Comparison of ENCODE assay signal across 8 cellular contexts in the genomic region with DNA sequence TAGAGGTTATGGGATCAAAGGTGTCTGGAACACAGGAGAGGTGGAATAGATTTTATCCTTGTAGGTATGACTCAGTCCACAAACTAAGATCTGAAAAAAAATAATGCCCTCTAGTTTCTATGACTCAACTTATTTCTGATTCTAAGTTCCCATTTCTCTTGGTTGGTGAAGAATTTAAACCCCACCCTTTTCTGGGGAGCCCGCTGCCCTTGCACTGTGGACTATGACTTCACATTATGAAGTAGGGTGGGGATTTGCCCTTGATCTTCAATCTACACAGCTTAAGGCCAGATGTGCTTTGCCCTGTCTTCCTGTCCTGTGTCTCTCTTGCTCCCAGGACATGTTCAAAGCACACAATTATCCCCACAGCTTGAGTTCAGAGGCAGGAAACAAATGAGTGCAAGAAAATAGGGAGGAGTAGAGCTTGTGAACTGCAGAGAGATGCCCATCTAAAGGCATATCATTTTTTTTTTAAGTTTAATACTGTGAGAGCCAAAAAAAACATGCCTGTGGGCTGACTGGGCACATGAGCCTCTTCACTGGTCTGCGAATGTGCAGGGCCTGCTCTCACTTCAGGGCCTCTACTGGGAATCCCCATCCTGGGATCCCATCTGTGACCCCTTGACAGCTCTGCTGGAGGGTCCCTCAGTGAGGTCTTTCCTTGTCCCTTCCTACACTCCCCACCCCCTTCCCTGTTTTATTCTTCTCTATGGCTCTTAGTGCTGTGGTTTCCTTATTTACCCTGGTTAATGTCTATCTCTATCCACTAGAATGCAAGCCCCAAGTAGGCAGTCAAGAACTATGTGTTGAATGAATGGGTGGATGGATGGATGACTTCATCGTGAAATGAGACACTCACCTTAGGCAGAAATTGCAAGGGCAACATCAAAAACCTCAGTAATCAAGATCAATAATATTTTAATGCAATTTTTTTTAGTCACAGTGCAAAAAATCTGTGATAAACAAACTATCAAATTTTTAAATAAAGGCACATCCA.
DNase-seq lines count a peak whose midpoint lies in the region; ATAC-seq and TF ChIP-seq lines count a peak whose summit lies in the region.

No MANE protein-coding gene starts in this region.

- CTCF ChIA-PET in T-cell (lab: Charles Lee) = interaction anchor here (0.5 to 0.8 kb wide), 3 partner anchors 65 to 365 kb away, joined by 3 to 4 read pairs (median 3); no protein-coding TSS in a partner anchor

- TF ChIP-seq CTCF in esophagus squamous epithelium (IDR thresholded peaks at IDR 0.05) (no peak), GM13976 (IDR thresholded peaks at IDR 0.05; ENCODE audit: borderline replicate concordance, control extremely low read depth, extremely low read depth, insufficient read depth, missing control alignments) (no peak), nephron progenitor cell (IDR thresholded peaks at IDR 0.05) (no peak), adrenal gland (IDR thresholded peaks at IDR 0.05) (no peak)

- no peak overlapping the region for H3K4me3 Mint-ChIP-seq in T-cell
- peak overlapping the region; percentile 19 for H3K4me3 Mint-ChIP-seq in stimulated activated naive CD8-positive, alpha-beta T cell treated with anti-CD3 and anti-CD28 coated beads, Interleukin-15, Interleukin-2, amounts not matched to agents 100 ng/mL and 50 ng/mL, for 24 hours
- no peak overlapping the region for H3K4me3 Mint-ChIP-seq in nephron progenitor cell

- H3K4me1 Mint-ChIP-seq in T-cell = peaks cover 44 to 72% (median 69%) of the 10 kb centered on the region in 3 donors
- H3K4me1 Mint-ChIP-seq in stimulated activated naive CD8-positive, alpha-beta T cell treated with anti-CD3 and anti-CD28 coated beads, Interleukin-15, Interleukin-2, amounts not matched to agents 100 ng/mL and 50 ng/mL, for 24 hours (ENCODE audit: low read depth) = peaks cover 73% of the 10 kb centered on the region
- peaks cover 4% of the 10 kb centered on the region for H3K4me1 Mint-ChIP-seq in nephron progenitor cell

- H3K9me3 Mint-ChIP-seq in T-cell (peaks cover 0 to 5% (median 0%) of the 10 kb centered on the region in 3 donors), nephron progenitor cell (peaks cover 10% of the 10 kb centered on the region)
- no peaks in the 10 kb centered on the region for H3K9me3 Mint-ChIP-seq in stimulated activated naive CD8-positive, alpha-beta T cell treated with anti-CD3 and anti-CD28 coated beads, Interleukin-15, Interleukin-2, amounts not matched to agents 100 ng/mL and 50 ng/mL, for 24 hours

- H3K4me1 ChIP-seq in esophagus squamous epithelium (peaks cover 21 to 54% (median 29%) of the 10 kb centered on the region in 3 donors), adrenal gland (replicated peaks in 1 of 2) (peaks cover 3 to 11% of the 10 kb centered on the region in 2 donors)

- TF ChIP-seq POLR2A in esophagus squamous epithelium (IDR thresholded peaks at IDR 0.05) (no peak), adrenal gland (IDR thresholded peaks at IDR 0.05) (no peak)

- peak overlapping the region; percentile 63 to 75 (median 71) for H3K27ac ChIP-seq in esophagus squamous epithelium
- peak overlapping the region in 1 of 5 donors; percentile 44 for H3K27ac ChIP-seq in adrenal gland

- intact Hi-C loops in esophagus squamous epithelium (cut with DNase I) = no loop called here
- intact Hi-C loops in adrenal gland (cut with DNase I) = no loop called here

- POLR2A ChIA-PET in T-cell (lab: Charles Lee) = interaction anchor here in 1 of 2 donors (0.6 kb wide), 1 partner anchor 136 kb away, joined by 3 read pairs; no protein-coding TSS in a partner anchor

- ATAC-seq in GM18861 (IDR thresholded peaks at IDR 0.05; ENCODE audit: unreplicated experiment) (peak; percentile 40), HG03097 (IDR thresholded peaks at IDR 0.05; ENCODE audit: low FRiP score, unreplicated experiment) (peak; percentile 46), T-cell (replicated peaks in 1 of 4) (no peak)

- no peak overlapping the region for H3K4me3 ChIP-seq in esophagus squamous epithelium
- H3K4me3 ChIP-seq in adrenal gland = no peak overlapping the region

- H3K27me3 Mint-ChIP-seq in T-cell (no peaks in the 10 kb centered on the region), nephron progenitor cell (ENCODE audit: low read depth, poor library complexity) (no peaks in the 10 kb centered on the region)
- no peaks in the 10 kb centered on the region for H3K27me3 Mint-ChIP-seq in stimulated activated naive CD8-positive, alpha-beta T cell treated with anti-CD3 and anti-CD28 coated beads, Interleukin-15, Interleukin-2, amounts not matched to agents 100 ng/mL and 50 ng/mL, for 24 hours

- H3K36me3 ChIP-seq in esophagus squamous epithelium = no peaks in the 10 kb centered on the region
- no peaks in the 10 kb centered on the region for H3K36me3 ChIP-seq in adrenal gland (replicated peaks in 1 of 2)

- peak overlapping the region; percentile 69 to 86 for H3K27ac Mint-ChIP-seq in T-cell
- H3K27ac Mint-ChIP-seq in stimulated activated naive CD8-positive, alpha-beta T cell treated with anti-CD3 and anti-CD28 coated beads, Interleukin-15, Interleukin-2, amounts not matched to agents 100 ng/mL and 50 ng/mL, for 24 hours = peak overlapping the region; percentile 80
- H3K27ac Mint-ChIP-seq in nephron progenitor cell = no peak overlapping the region

- H3K27me3 ChIP-seq in esophagus squamous epithelium (no peaks in the 10 kb centered on the region), adrenal gland (no peaks in the 10 kb centered on the region)

- 49 to 50% methylated on average over 3 of the region's 3 CpGs for WGBS in esophagus squamous epithelium, 2 donors
- 61 to 72% (median 67%) methylated on average over 3 of the region's 3 CpGs for WGBS in adrenal gland, 4 donors

- H3K9me3 ChIP-seq in esophagus squamous epithelium (no peaks in the 10 kb centered on the region), adrenal gland (replicated peaks in 1 of 3) (no peaks in the 10 kb centered on the region)

- in situ Hi-C loops in GM13976 (cut with MboI; ENCODE audit: low sequenced_read_pairs, unreplicated experiment) = no loop called here

- DNase-seq in T-cell = peak in 1 of 34 experiments; percentile 20
- no peak for DNase-seq in esophagus squamous epithelium (lab: John Stamatoyannopoulos, UW)
- DNase-seq in GM13976 (ENCODE audit: low spot score) = no peak
- no peak for DNase-seq in nephron progenitor cell
- DNase-seq in adrenal gland = no peak

- H3K36me3 Mint-ChIP-seq in T-cell = peaks cover 9% of the 10 kb centered on the region
- peaks cover 12% of the 10 kb centered on the region for H3K36me3 Mint-ChIP-seq in stimulated activated naive CD8-positive, alpha-beta T cell treated with anti-CD3 and anti-CD28 coated beads, Interleukin-15, Interleukin-2, amounts not matched to agents 100 ng/mL and 50 ng/mL, for 24 hours (ENCODE audit: low read depth)
- peaks cover 11% of the 10 kb centered on the region for H3K36me3 Mint-ChIP-seq in nephron progenitor cell (ENCODE audit: low read depth)

Comparison
In these comparisons a context has a peak if more than half of its experiments do, and no peak if none do; other contexts are left out.
1. ATAC-seq: peak in GM18861 (single experiment) and HG03097 (single experiment); none in T-cell (0 of 4).